In the genomic region with DNA sequence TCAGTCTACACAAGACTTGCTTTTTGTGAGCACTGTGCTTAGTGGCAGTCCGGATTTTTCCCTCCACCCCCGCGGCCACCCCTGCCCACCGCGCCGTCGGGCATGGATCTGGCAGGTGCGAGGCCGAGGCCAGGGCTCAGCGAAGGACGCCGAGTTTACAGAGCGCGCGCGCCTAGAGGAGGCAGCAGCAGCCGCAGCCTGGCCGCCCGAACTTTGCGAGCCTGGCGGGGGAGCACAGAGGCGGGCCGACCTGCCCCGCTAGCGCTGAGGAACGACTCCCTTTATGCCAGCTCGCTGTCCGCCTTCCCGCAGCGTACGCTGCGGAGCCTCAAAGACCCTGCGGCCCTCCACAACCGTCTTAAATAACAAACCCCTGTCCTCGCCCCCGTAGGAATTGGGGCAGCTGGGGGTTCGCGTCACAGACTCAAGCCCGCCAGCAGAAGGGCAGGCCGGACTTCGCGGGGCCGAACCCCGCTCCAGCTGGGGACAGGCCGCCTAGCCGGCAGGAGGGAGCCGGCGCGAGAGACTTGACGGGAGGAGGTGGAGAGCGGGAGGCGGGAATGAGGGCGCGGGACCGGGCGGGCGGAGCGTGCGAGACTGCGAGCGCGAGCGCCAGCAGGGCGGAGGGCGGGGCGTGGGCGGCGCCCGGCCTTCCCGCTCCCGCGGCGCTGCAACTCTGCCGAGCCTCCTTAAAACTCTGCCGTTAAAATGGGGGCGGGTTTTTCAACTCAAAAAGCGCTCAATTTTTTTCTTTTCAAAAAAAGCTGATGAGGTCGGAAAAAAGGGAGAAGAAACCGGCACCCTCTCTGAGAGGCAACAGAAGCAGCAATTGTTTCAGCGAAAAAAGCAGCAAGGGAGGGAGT, we compare ENCODE assay signal across 8 cellular contexts. TPM values are rescaled to one million over a fixed set of nuclear protein-coding genes. Genes with fewer than 3 reads are reported as not detected.
DNase-seq lines count a peak whose midpoint lies in the region; ATAC-seq and TF ChIP-seq lines count a peak whose summit lies in the region.

No MANE protein-coding gene starts in this region.

- no peaks in the 10 kb centered on the region for H3K9me3 ChIP-seq in left lung

- peak; percentile 55 for ATAC-seq in GM19043 (IDR thresholded peaks at IDR 0.05; ENCODE audit: low read depth, unreplicated experiment)
- ATAC-seq in HG03432 (IDR thresholded peaks at IDR 0.05; ENCODE audit: unreplicated experiment) = peak; percentile 73
- peak; percentile 93 for ATAC-seq in left lung

- H3K36me3 Mint-ChIP-seq in activated CD4-positive, alpha-beta T cell treated with anti-CD3 and anti-CD28 coated beads, Interleukin-2, amount 10 ng/mL, durations not matched to agents 24 days and 14 days (ENCODE audit: low read depth) = peaks cover 5% of the 10 kb centered on the region

- no peaks in the 10 kb centered on the region for H3K27me3 ChIP-seq in left lung

- H3K27ac Mint-ChIP-seq in activated CD4-positive, alpha-beta T cell treated with anti-CD3 and anti-CD28 coated beads, Interleukin-2, amount 10 ng/mL, durations not matched to agents 24 days and 14 days = peak overlapping the region; percentile 98

- no peaks in the 10 kb centered on the region for H3K36me3 ChIP-seq in left lung

- peak overlapping the region; percentile 89 for H3K4me3 ChIP-seq in coronary artery
- H3K4me3 ChIP-seq in left lung = peak overlapping the region; percentile 71 to 88

- H3K4me3 Mint-ChIP-seq in activated CD4-positive, alpha-beta T cell treated with anti-CD3 and anti-CD28 coated beads, Interleukin-2, amount 10 ng/mL, durations not matched to agents 24 days and 14 days = peak overlapping the region; percentile 89

- peaks cover 8% of the 10 kb centered on the region for H3K27me3 Mint-ChIP-seq in activated CD4-positive, alpha-beta T cell treated with anti-CD3 and anti-CD28 coated beads, Interleukin-2, amount 10 ng/mL, durations not matched to agents 24 days and 14 days

- peaks cover 23% of the 10 kb centered on the region for H3K4me1 Mint-ChIP-seq in activated CD4-positive, alpha-beta T cell treated with anti-CD3 and anti-CD28 coated beads, Interleukin-2, amount 10 ng/mL, durations not matched to agents 24 days and 14 days

- intact Hi-C loops in activated CD4-positive, alpha-beta T cell treated with anti-CD3 and anti-CD28 coated beads, Interleukin-2, amount 10 ng/mL, durations not matched to agents 24 days and 14 days (cut with micrococcal nuclease) = loop anchor here (1.0 to 10.0 kb wide), 5 partner anchors 8 to 909 kb away; a partner anchor contains a TSS
- intact Hi-C loops in left lung (cut with DNase I) = no loop called here

- H3K4me1 ChIP-seq in left lung = peaks cover 0 to 27% of the 10 kb centered on the region in 2 donors

- peak; percentile 32 for TF ChIP-seq CTCF in coronary artery (IDR thresholded peaks at IDR 0.05)
- peak; percentile 19 to 44 for TF ChIP-seq CTCF in left lung (IDR thresholded peaks at IDR 0.05)

- H3K27ac ChIP-seq in coronary artery (peak overlapping the region; percentile 98 to 99), left lung (peak overlapping the region; percentile 97)

- H3K9me3 Mint-ChIP-seq in activated CD4-positive, alpha-beta T cell treated with anti-CD3 and anti-CD28 coated beads, Interleukin-2, amount 10 ng/mL, durations not matched to agents 24 days and 14 days = no peaks in the 10 kb centered on the region

- DNase-seq in AML-193 (lab: John Stamatoyannopoulos, UW) (peak; percentile 81 to 88), NCI-H510A (lab: John Stamatoyannopoulos, UW) (peak; percentile 89), coronary artery (ENCODE audit: low spot score) (peak; percentile 92), left lung (peak; percentile 95 to 98)
- peak; percentile 96 for DNase-seq in activated CD4-positive, alpha-beta T cell treated with anti-CD3 and anti-CD28 coated beads, Interleukin-2, amount 10 ng/mL, durations not matched to agents 24 days and 14 days
- DNase-seq in stimulated activated CD4-positive, alpha-beta T cell treated with anti-CD3 and anti-CD28 coated beads, Interleukin-2, amount 100 ng/mL, for 4 hours (ENCODE audit: low read depth) = peak; percentile 71

RNA-seq across cellular contexts. Expression of a gene that starts 1.8 kb away (rescaled TPM):
- total RNA-seq in activated CD4-positive, alpha-beta T cell treated with anti-CD3 and anti-CD28 coated beads, Interleukin-2, amount 10 ng/mL, durations not matched to agents 24 days and 14 days = 12.8 and 13.7 TPM in 2 replicates
- total RNA-seq in left lung = 10 to 100 TPM; 12.3 to 16.4 TPM

RNA-seq across cellular contexts. Expression of a gene that starts 8.2 kb away (rescaled TPM):
- total RNA-seq in activated CD4-positive, alpha-beta T cell treated with anti-CD3 and anti-CD28 coated beads, Interleukin-2, amount 10 ng/mL, durations not matched to agents 24 days and 14 days = 63.7 and 67.2 TPM in 2 replicates
- 10 to 100 TPM; 47.4 to 58.3 TPM for total RNA-seq in left lung

Comparison
In these comparisons a context has a peak if more than half of its experiments do, and no peak if none do; other contexts are left out.
1. Peak in every context shown above with its lines: DNase-seq, ATAC-seq, H3K4me3 ChIP-seq and H3K27ac ChIP-seq.